In genomic region chr10:124706876-124707516, GRCh38 we compare ENCODE assay signal across 12 cellular contexts. TPM values are rescaled to one million over a fixed set of nuclear protein-coding genes. Genes with fewer than 3 reads are reported as not detected.
DNase-seq lines count a peak whose midpoint lies in the region; ATAC-seq and TF ChIP-seq lines count a peak whose summit lies in the region.
"Had no signal": no experiment of that assay in that cellular context is flagged by ENCODE, and none has a peak within 500 bp of the region (broad histone marks: within the 10 kb centered on the region; RNA-seq: fewer than 3 reads in every experiment).

No MANE protein-coding gene starts in this region.

- H4K20me1 ChIP-seq in DND-41 (ENCODE audit: insufficient read depth, low read length): peaks cover 88% of the 10 kb centered on the region

- H3K9me3 ChIP-seq in DND-41 (ENCODE audit: insufficient read depth, low read length, severe bottlenecking): no peaks in the 10 kb centered on the region
- H3K9me3 ChIP-seq in spleen: no peaks in the 10 kb centered on the region

- intact Hi-C loops in activated B cell treated with CpG ODN at 0.5 μM for 24 hours (cut with micrococcal nuclease) (no loop called here), left ventricle myocardium superior (cut with micrococcal nuclease) (no loop called here), spleen (cut with DNase I; ENCODE audit: low total_unique reads) (no loop called here)

- peak overlapping the region; percentile 96 for H3K27ac Mint-ChIP-seq in activated B cell treated with CpG ODN at 0.5 μM for 24 hours

- H3K9me3 Mint-ChIP-seq in activated B cell treated with CpG ODN at 0.5 μM for 24 hours: no peaks in the 10 kb centered on the region

- H3K36me3 Mint-ChIP-seq in activated B cell treated with CpG ODN at 0.5 μM for 24 hours (ENCODE audit: low read depth): peaks cover 57% of the 10 kb centered on the region

- H3K36me3 ChIP-seq in DND-41 (ENCODE audit: insufficient read depth, low read length) (peaks cover 70% of the 10 kb centered on the region), spleen (peaks cover 0 to 49% (median 15%) of the 10 kb centered on the region in 6 donors)
- H3K36me3 ChIP-seq: cardiac muscle cell had no signal

- H3K4me2 ChIP-seq in DND-41 (ENCODE audit: insufficient read depth, low read length): no peak overlapping the region

- 80 to 85% (median 82%) methylated on average over 6 of the region's 6 CpGs for WGBS in spleen, 5 donors

- no peaks in the 10 kb centered on the region for H3K27me3 Mint-ChIP-seq in activated B cell treated with CpG ODN at 0.5 μM for 24 hours

- ATAC-seq in DND-41 (ENCODE audit: insufficient read depth, low read depth) (no peak), activated B cell treated with CpG ODN at 0.5 μM for 24 hours (ENCODE audit: low read depth) (no peak), left ventricle myocardium superior (peak; percentile 10), HG03108 (IDR thresholded peaks at IDR 0.05; ENCODE audit: unreplicated experiment) (no peak), HG02870 (IDR thresholded peaks at IDR 0.05; ENCODE audit: unreplicated experiment) (no peak)

- H2AFZ ChIP-seq in DND-41 (ENCODE audit: low read depth, low read length): no peak overlapping the region

- POLR2A ChIA-PET in activated B cell treated with CpG ODN at 0.5 μM for 24 hours (lab: Charles Lee): interaction anchor here (1.0 to 7.8 kb wide), 3 partner anchors 10 to 21 kb away, joined by 3 to 78 read pairs (median 3); no protein-coding TSS in a partner anchor

- peaks cover 100% of the 10 kb centered on the region for H3K79me2 ChIP-seq in DND-41 (ENCODE audit: insufficient read depth, low read length)

- no peak for TF ChIP-seq POLR2A in spleen (IDR thresholded peaks at IDR 0.05)

- H3K27me3 ChIP-seq in DND-41 (ENCODE audit: insufficient read depth, low read length, poor library complexity): no peaks in the 10 kb centered on the region
- H3K27me3 ChIP-seq in spleen (replicated peaks in 1 of 7): no peaks in the 10 kb centered on the region
- H3K27me3 ChIP-seq: cardiac muscle cell had no signal

- peak overlapping the region; percentile 49 for H3K27ac ChIP-seq in DND-41 (ENCODE audit: low read length)
- H3K27ac ChIP-seq in spleen: peak overlapping the region in 7 of 8 donors; percentile 71 to 95 (median 87)
- H3K27ac ChIP-seq: cardiac muscle cell had no signal

- peaks cover 98% of the 10 kb centered on the region for H3K4me1 Mint-ChIP-seq in activated B cell treated with CpG ODN at 0.5 μM for 24 hours

- DNase-seq in DND-41 (no peak), activated B cell treated with CpG ODN at 0.5 μM for 24 hours (no peak), left ventricle myocardium superior (no peak), spleen (peak; percentile 59), NCI-H2196 treated with DMSO at 0.1 percent for 48 hours (lab: John Stamatoyannopoulos, UW; ENCODE audit: unreplicated experiment) (no peak), SKM-1 (lab: John Stamatoyannopoulos, UW; ENCODE audit: unreplicated experiment) (no peak)
- DNase-seq: islet precursor cell, NCI-H1092, NCI-H446 treated with DMSO at 0.1 percent for 48 hours had no signal

- H3K4me3 Mint-ChIP-seq in activated B cell treated with CpG ODN at 0.5 μM for 24 hours: no peak overlapping the region

- TF ChIP-seq CTCF in DND-41 (IDR thresholded peaks at IDR 0.05; ENCODE audit: borderline replicate concordance, extremely low read depth, low read length, poor library complexity, severe bottlenecking): no peak
- TF ChIP-seq CTCF in activated B cell treated with CpG ODN at 0.5 μM for 24 hours (IDR thresholded peaks at IDR 0.05): no peak
- no peak for TF ChIP-seq CTCF in spleen (IDR thresholded peaks at IDR 0.05 in 8 of 11, conservative IDR thresholded peaks at IDR 0.05 in 3 of 11)

- no peak overlapping the region for H3K9ac ChIP-seq in DND-41 (ENCODE audit: low read depth, low read length)

- H3K4me1 ChIP-seq in DND-41 (ENCODE audit: insufficient read depth, low read length) (peaks cover 10% of the 10 kb centered on the region; the same call in 1 of the 2 replicates), spleen (peaks cover 87 to 100% (median 100%) of the 10 kb centered on the region in 6 donors)

- H3K4me3 ChIP-seq in DND-41 (ENCODE audit: low read depth in 1 of 2, low read length in 2 of 2): no peak overlapping the region
- H3K4me3 ChIP-seq in spleen: peak overlapping the region in 1 of 8 donors; percentile 40
- H3K4me3 ChIP-seq: cardiac muscle cell had no signal

- CTCF ChIA-PET in activated B cell treated with CpG ODN at 0.5 μM for 24 hours (lab: Charles Lee): interaction anchor here (1.7 kb wide), 1 partner anchor 11 kb away, joined by 3 read pairs; no protein-coding TSS in a partner anchor

RNA-seq across cellular contexts. Expression of gene FAM53B, which starts 37.2 kb away (rescaled TPM):
- total RNA-seq in activated B cell treated with CpG ODN at 0.5 μM for 24 hours: 70.9 and 73.9 TPM in 2 replicates
- total RNA-seq in left ventricle myocardium superior: 45.3 TPM
- 10 to 100 TPM; 43.8 to 94.0 (median 68.9) TPM for total RNA-seq in spleen
- 10 to 100 TPM; 13.3 to 35.2 (median 20.0) TPM for polyA plus RNA-seq in spleen
